ENCODE assay signal across 15 cellular contexts in the genomic region with DNA sequence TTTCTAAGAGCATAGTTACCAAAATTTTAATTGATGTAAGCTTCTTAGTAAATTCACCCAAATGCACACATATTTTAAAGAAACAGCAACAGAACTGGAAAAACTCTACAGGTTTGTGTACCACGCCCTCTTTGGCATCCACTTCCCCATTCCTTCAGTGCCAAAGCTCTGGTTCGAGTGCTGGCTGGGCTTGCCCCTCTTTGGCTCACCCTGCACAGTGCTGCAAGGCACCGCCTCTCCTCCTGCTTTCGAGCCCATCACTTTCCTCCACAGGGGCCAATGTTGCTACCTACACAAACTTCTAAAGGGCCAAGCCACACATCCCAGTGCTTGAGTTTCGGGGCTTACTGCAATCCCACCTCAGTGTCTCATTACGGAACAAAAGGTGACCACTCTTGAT. TPM values are rescaled to one million over a fixed set of nuclear protein-coding genes. Genes with fewer than 3 reads are reported as not detected.
DNase-seq lines count a peak whose midpoint lies in the region; ATAC-seq, FAIRE-seq and TF ChIP-seq lines count a peak whose summit lies in the region.
"Had no signal": no experiment of that assay in that cellular context is flagged by ENCODE, and none has a peak within 500 bp of the region (broad histone marks: within the 10 kb centered on the region; RNA-seq: fewer than 3 reads in every experiment).

No MANE protein-coding gene starts in this region.

- DNase-seq in GM23248 (peak; percentile 52), OCI-LY7 (ENCODE audit: low spot score) (no peak), bronchial epithelial cell (ENCODE audit: low read depth) (peak; percentile 80), trophoblast cell (peak; percentile 73 to 82), SJCRH30 (no peak), occipital lobe (lab: John Stamatoyannopoulos, UW) (no peak), immature natural killer cell (no peak)
- DNase-seq: anterior cingulate cortex; DMS79 treated with DMSO at 0.1 percent for 48 hours; stimulated activated CD4-positive, alpha-beta T cell treated with anti-CD3 and anti-CD28 coated beads, Interleukin-1b, Interleukin-23, amount 100 ng/mL, for 48 hours had no signal

- peak overlapping the region; percentile 34 for H2BK12ac ChIP-seq in trophoblast cell (ENCODE audit: low read length)

- in situ Hi-C loops in GM23248 (cut with MboI), result no loop called here

- intact Hi-C loops in OCI-LY7 (cut with micrococcal nuclease; ENCODE audit: unreplicated experiment), result no loop called here

- CTCF ChIA-PET in OCI-LY7 (lab: Charles Lee; ENCODE audit: unreplicated experiment), result no interaction called here

- ATAC-seq in HG02870 (IDR thresholded peaks at IDR 0.05; ENCODE audit: unreplicated experiment), result no peak

- H3K9me3 Mint-ChIP-seq in immature natural killer cell, result no peaks in the 10 kb centered on the region

- H4K20me1 ChIP-seq in GM23248 (ENCODE audit: insufficient read depth), result no peaks in the 10 kb centered on the region
- H4K20me1 ChIP-seq in OCI-LY7 (ENCODE audit: insufficient read depth, low read length), result no peaks in the 10 kb centered on the region

- no peak overlapping the region for H4K8ac ChIP-seq in trophoblast cell (ENCODE audit: low read depth, low read length)

- no peak overlapping the region for H3K27ac Mint-ChIP-seq in immature natural killer cell

- no peaks in the 10 kb centered on the region for H3K27me3 ChIP-seq in GM23248 (replicated peaks; ENCODE audit: insufficient read depth)
- H3K27me3 ChIP-seq in bronchial epithelial cell (ENCODE audit: control insufficient read depth, insufficient read depth, low read length), result no peaks in the 10 kb centered on the region
- H3K27me3 ChIP-seq in trophoblast cell (ENCODE audit: insufficient read depth, low read length), result no peaks in the 10 kb centered on the region
- no peaks in the 10 kb centered on the region for H3K27me3 ChIP-seq in SJCRH30

- no peak overlapping the region for H3K18ac ChIP-seq in trophoblast cell (ENCODE audit: low read length)

- no peak overlapping the region for H3K4me3 Mint-ChIP-seq in immature natural killer cell

- peaks cover 69% of the 10 kb centered on the region for H3F3A ChIP-seq in GM23248 (ENCODE audit: insufficient read depth)

- peak overlapping the region; percentile 56 for H2BK120ac ChIP-seq in trophoblast cell (ENCODE audit: insufficient read depth, low read length, poor library complexity)

- H3K4me2 ChIP-seq in GM23248 (ENCODE audit: unreplicated experiment), result peak overlapping the region; percentile 86
- H3K4me2 ChIP-seq in OCI-LY7 (ENCODE audit: low read length), result no peak overlapping the region
- peak overlapping the region; percentile 49 for H3K4me2 ChIP-seq in trophoblast cell (ENCODE audit: low read length)
- H3K4me2 ChIP-seq: KMS-11 had no signal

- H2AK5ac ChIP-seq in trophoblast cell (ENCODE audit: low read length), result peak overlapping the region; percentile 31

- H3K36me3 ChIP-seq in GM23248 (ENCODE audit: low read depth) (0 out of 2 replicates have a peak, but pooled peaks cover 4% of the 10 kb centered on the region), OCI-LY7 (ENCODE audit: insufficient read depth, low read length) (no peaks in the 10 kb centered on the region), bronchial epithelial cell (ENCODE audit: control insufficient read depth, insufficient read depth, low read length) (peaks cover 7% of the 10 kb centered on the region), trophoblast cell (ENCODE audit: control insufficient read depth in 1 of 2, insufficient read depth in 2 of 2, low read length in 2 of 2) (no peaks in the 10 kb centered on the region), SJCRH30 (0 out of 2 replicates have a peak, but pooled peaks cover 2% of the 10 kb centered on the region)

- peak overlapping the region; percentile 2 for H3K4ac ChIP-seq in trophoblast cell (ENCODE audit: low read depth, low read length)

- no peak for FAIRE-seq in bronchial epithelial cell (lab: Jason Lieb, UNC)
- FAIRE-seq: GM18507 had no signal

- H2AFZ ChIP-seq in GM23248 (0 out of 2 replicates have a peak overlapping the region, but pooled peaks have one; percentile 25), OCI-LY7 (ENCODE audit: low read length) (peak overlapping the region; percentile 38; the same call in 1 of the 2 replicates), trophoblast cell (ENCODE audit: insufficient read depth, low read length, poor library complexity) (no peak overlapping the region)

- H3K4me1 Mint-ChIP-seq in immature natural killer cell, result peaks cover 2 to 19% of the 10 kb centered on the region in 2 donors

- no TSS peak for BruUV-seq in OCI-LY7 (replicated peaks; lab: Mats Ljungman, UMichigan)

- H3K79me2 ChIP-seq in GM23248 (ENCODE audit: insufficient read depth) (peaks cover 77% of the 10 kb centered on the region), OCI-LY7 (ENCODE audit: insufficient read depth, low read depth, low read length) (no peaks in the 10 kb centered on the region), trophoblast cell (ENCODE audit: control insufficient read depth, insufficient read depth, low read length, poor library complexity) (no peaks in the 10 kb centered on the region)

- WGBS in GM23248 (ENCODE audit: low coverage in 1 of 2, low lambda C conversion rate in 2 of 2, missing lambda C conversion rate in 2 of 2), 2 experiments, result 55 to 56% methylated on average over 6 of the region's 6 CpGs
- WGBS in trophoblast cell (ENCODE audit: extremely low coverage, insufficient coverage, insufficient read length), result no CpG with 5 or more reads among the region's 6 CpGs

- no peaks in the 10 kb centered on the region for H3K9me3 ChIP-seq in GM23248 (ENCODE audit: low read depth)
- H3K9me3 ChIP-seq in OCI-LY7 (ENCODE audit: low read length), result no peaks in the 10 kb centered on the region
- no peaks in the 10 kb centered on the region for H3K9me3 ChIP-seq in trophoblast cell (ENCODE audit: insufficient read depth, low read depth, low read length)
- H3K9me3 ChIP-seq in SJCRH30 (replicated peaks), result no peaks in the 10 kb centered on the region

- POLR2A ChIA-PET in OCI-LY7 (lab: Charles Lee), result no interaction called here

- peaks cover 2 to 5% (median 5%) of the 10 kb centered on the region in 3 donors for H3K27me3 Mint-ChIP-seq in immature natural killer cell (ENCODE audit: low read depth in 3 of 3)

- H4K12ac ChIP-seq in trophoblast cell (ENCODE audit: low read depth, low read length), result no peak overlapping the region

- H2BK5ac ChIP-seq in trophoblast cell (ENCODE audit: low read depth, low read length, poor library complexity), result peak overlapping the region; percentile 10

- peak overlapping the region; percentile 41 for H3K14ac ChIP-seq in trophoblast cell (ENCODE audit: low read length)

- H3K27ac ChIP-seq in GM23248, result peak overlapping the region; percentile 94
- no peak overlapping the region for H3K27ac ChIP-seq in OCI-LY7 (ENCODE audit: low read depth, low read length, poor library complexity, severe bottlenecking)
- H3K27ac ChIP-seq in trophoblast cell (ENCODE audit: low read depth, low read length), result peak overlapping the region; percentile 65
- H3K27ac ChIP-seq in SJCRH30, result no peak overlapping the region; the same call in 1 of the 2 replicates
- H3K27ac ChIP-seq: KMS-11 had no signal

- no peak overlapping the region for H3K23ac ChIP-seq in trophoblast cell (ENCODE audit: low read length)

- peak overlapping the region; percentile 74 for H4K91ac ChIP-seq in trophoblast cell (ENCODE audit: low read depth, low read length)

- H3K36me3 Mint-ChIP-seq in immature natural killer cell, result no peaks in the 10 kb centered on the region

- no peaks in the 10 kb centered on the region for H3K9me2 ChIP-seq in GM23248 (ENCODE audit: insufficient read depth)
- H3K9me2 ChIP-seq in OCI-LY7 (ENCODE audit: insufficient read depth, low read length), result no peaks in the 10 kb centered on the region

- H3K4me3 ChIP-seq in GM23248, result peak overlapping the region; percentile 64
- H3K4me3 ChIP-seq in OCI-LY7 (ENCODE audit: low read depth, low read length, poor library complexity, severe bottlenecking), result no peak overlapping the region
- H3K4me3 ChIP-seq in bronchial epithelial cell (ENCODE audit: low read depth, low read length), result peak overlapping the region; percentile 1
- no peak overlapping the region for H3K4me3 ChIP-seq in trophoblast cell (ENCODE audit: low read depth, low read length)
- H3K4me3 ChIP-seq in SJCRH30, result no peak overlapping the region

- peaks cover 73% of the 10 kb centered on the region for H3K4me1 ChIP-seq in GM23248 (ENCODE audit: insufficient read depth)
- peaks cover 19% of the 10 kb centered on the region for H3K4me1 ChIP-seq in OCI-LY7 (ENCODE audit: insufficient read depth, low read length, poor library complexity, severe bottlenecking)
- peaks cover 11 to 12% of the 10 kb centered on the region in 2 experiments for H3K4me1 ChIP-seq in trophoblast cell (ENCODE audit: control insufficient read depth in 1 of 2, insufficient read depth in 2 of 2, low read length in 2 of 2)
- H3K4me1 ChIP-seq in SJCRH30, result peaks cover 35% of the 10 kb centered on the region

- H3K9ac ChIP-seq in GM23248 (peak overlapping the region; percentile 76), trophoblast cell (ENCODE audit: low read length) (no peak overlapping the region)
- H3K9ac ChIP-seq: KMS-11 had no signal

- peaks cover 4% of the 10 kb centered on the region for H3K79me1 ChIP-seq in trophoblast cell (ENCODE audit: low read length)

- TF ChIP-seq CTCF in OCI-LY7 (conservative IDR thresholded peaks at IDR 0.05; ENCODE audit: low read length) (no peak), bronchial epithelial cell (IDR thresholded peaks at IDR 0.05; ENCODE audit: insufficient read depth, low read length, severe bottlenecking) (no peak)

RNA-seq across cellular contexts. Expression of gene LRP11, which starts 9.6 kb away (rescaled TPM):
- 108 and 168 TPM in 2 replicates for total RNA-seq in GM23248 (2014; rRNA removed; shearing (Covaris generic))
- 44.9 and 50.3 TPM in 2 replicates for polyA plus RNA-seq in GM23248 (2016; fragmentation: Nextera tagmentation; extraction: Ambion mirVana)
- total RNA-seq in OCI-LY7 (2014; rRNA removed; shearing (Covaris generic)), result 1.1 and 1.5 TPM in 2 replicates
- 1.2 and 1.5 TPM in 2 replicates for total RNA-seq in OCI-LY7 (2022)
- 108 and 129 TPM in 2 replicates for total RNA-seq in bronchial epithelial cell
- 6.9 TPM in 2 replicates for polyA plus RNA-seq in trophoblast cell (2013)
- 32.4 and 32.8 TPM in 2 replicates for total RNA-seq in SJCRH30 (2014; rRNA removed; shearing (Covaris generic))
- total RNA-seq in occipital lobe, result 35.2 TPM
- under 1 TPM in 2 of 3 donors, not detected in 1; 0.34 to 0.73 TPM for polyA plus RNA-seq in immature natural killer cell

RNA-seq across cellular contexts. Expression of gene RAET1E, which starts 43.4 kb away (rescaled TPM):
- 8.6 and 10.4 TPM in 2 replicates for total RNA-seq in GM23248 (2014; rRNA removed; shearing (Covaris generic))
- polyA plus RNA-seq in GM23248 (2016; fragmentation: Nextera tagmentation; extraction: Ambion mirVana), result 8.1 and 8.8 TPM in 2 replicates
- not detected in 2 replicates for total RNA-seq in OCI-LY7 (2014; rRNA removed; shearing (Covaris generic))
- not detected in 2 replicates for total RNA-seq in OCI-LY7 (2022)
- total RNA-seq in bronchial epithelial cell, result 19.0 and 35.1 TPM in 2 replicates
- polyA plus RNA-seq in trophoblast cell (2013), result not detected in 2 replicates
- total RNA-seq in SJCRH30 (2014; rRNA removed; shearing (Covaris generic)), result not detected in 2 replicates
- not detected for total RNA-seq in occipital lobe
- polyA plus RNA-seq in immature natural killer cell, result not detected
- total RNA-seq: kidney epithelial cell; T-helper 1 cell treated with Interleukin-12 subunit alpha and Interleukin-12 subunit beta and Interleukin-4 antibody, amounts not matched to agents 30 ng/mL and 1 ng/mL, for 36 hours had no signal

Comparison
In these comparisons a context has a peak if more than half of its experiments do, and no peak if none do; other contexts are left out.
1. DNase-seq: peak in GM23248 (single experiment), bronchial epithelial cell (single experiment) and trophoblast cell (2 of 2); none in OCI-LY7 (single experiment), SJCRH30 (0 of 2), occipital lobe (single experiment) and immature natural killer cell (0 of 3).
2. H3K27ac ChIP-seq: peak in GM23248 (single experiment) and trophoblast cell (single experiment); none in OCI-LY7 (single experiment) and SJCRH30 (single experiment).
3. H3K4me3 ChIP-seq: peak in GM23248 (single experiment) and bronchial epithelial cell (single experiment); none in OCI-LY7 (single experiment), trophoblast cell (single experiment) and SJCRH30 (single experiment).
4. RNA of gene LRP11, which starts 9.6 kb away (total RNA-seq): 108 to 129 TPM in bronchial epithelial cell, 108 to 168 TPM in GM23248, 35.2 TPM in occipital lobe (single experiment) and 32.4 to 32.8 TPM in SJCRH30; 1.1 to 1.5 TPM in OCI-LY7; every median in the first group is over 10 times any median in the second.